Comparison of ENCODE assay signal across 21 cellular contexts in genomic region chr7:54783952-54784351, GRCh38. TPM values are rescaled to one million over a fixed set of nuclear protein-coding genes. Genes with fewer than 3 reads are reported as not detected.
A peak's percentile ranks its signal among the peaks of the same experiment; 100 is the strongest.
DNase-seq lines count a peak whose midpoint lies in the region; ATAC-seq and TF ChIP-seq lines count a peak whose summit lies in the region.
"Had no signal": no experiment of that assay in that cellular context is flagged by ENCODE, and none has a peak within 500 bp of the region (broad histone marks: within the 10 kb centered on the region; RNA-seq: fewer than 3 reads in every experiment).

No MANE protein-coding gene starts in this region.

- peaks cover 9% of the 10 kb centered on the region for H3K4me1 Mint-ChIP-seq in osteocyte (ENCODE audit: unreplicated experiment)

- peaks cover 4% of the 10 kb centered on the region for H3K27me3 Mint-ChIP-seq in osteocyte (ENCODE audit: unreplicated experiment)

- H3K9me3 ChIP-seq in SJCRH30 (replicated peaks) = no peaks in the 10 kb centered on the region
- H3K9me3 ChIP-seq: BE2C had no signal

- no peaks in the 10 kb centered on the region for H3K27me3 ChIP-seq in SJCRH30
- H3K27me3 ChIP-seq: BE2C had no signal

- H3K36me3 ChIP-seq in SJCRH30 = no peaks in the 10 kb centered on the region
- H3K36me3 ChIP-seq: BE2C had no signal

- no peaks in the 10 kb centered on the region for H3K36me3 Mint-ChIP-seq in osteocyte (ENCODE audit: unreplicated experiment)
- H3K36me3 Mint-ChIP-seq: CD4-positive, CD25-positive, alpha-beta regulatory T cell; CD8-positive, alpha-beta memory T cell had no signal

- H3K9me3 Mint-ChIP-seq in osteocyte (ENCODE audit: unreplicated experiment) = no peaks in the 10 kb centered on the region
- H3K9me3 Mint-ChIP-seq: CD8-positive, alpha-beta memory T cell; GM23338; HFFc6 had no signal

- H3K4me1 ChIP-seq in SJCRH30 = peaks cover 34% of the 10 kb centered on the region
- H3K4me1 ChIP-seq: BE2C had no signal

- H3K4me3 Mint-ChIP-seq in osteocyte (ENCODE audit: unreplicated experiment) = no peak overlapping the region
- H3K4me3 Mint-ChIP-seq: CD4-positive, CD25-positive, alpha-beta regulatory T cell; CD8-positive, alpha-beta memory T cell; GM23338; HFFc6 had no signal

- H3K4me3 ChIP-seq in SJCRH30 = no peak overlapping the region
- H3K4me3 ChIP-seq: GM23338 had no signal

- peak overlapping the region; percentile 29 for H3K27ac ChIP-seq in SJCRH30

- no peak overlapping the region for H3K27ac Mint-ChIP-seq in osteocyte (ENCODE audit: unreplicated experiment)
- H3K27ac Mint-ChIP-seq: CD4-positive, CD25-positive, alpha-beta regulatory T cell; CD8-positive, alpha-beta memory T cell; GM23338; HFFc6 had no signal

- DNase-seq in SJCRH30 = peak; percentile 74 to 88
- peak; percentile 49 for DNase-seq in osteocyte (ENCODE audit: extremely low spot score, unreplicated experiment)
- DNase-seq in putamen (ENCODE audit: low spot score) = no peak
- DNase-seq in NK-92 treated with Interleukin-12 subunit alpha and Interleukin-12 subunit beta, amount 100 ng/mL, for 24 hours (lab: John Stamatoyannopoulos, UW) = no peak
- no peak for DNase-seq in kidney glomerular epithelial cell (lab: John Stamatoyannopoulos, UW)
- DNase-seq: BE2C; C1 segment of cervical spinal cord; CD4-positive, CD25-positive, alpha-beta regulatory T cell; CD8-positive, alpha-beta memory T cell; COR-L47; DMS 273 treated with DMSO at 0.1 percent for 48 hours; DMS53; DND-41; EL; H7; HFFc6; KG1 had no signal

- ATAC-seq in GM18520 (IDR thresholded peaks at IDR 0.05; ENCODE audit: unreplicated experiment) (peak; percentile 36), HG03280 (IDR thresholded peaks at IDR 0.05; ENCODE audit: unreplicated experiment) (peak; percentile 55)
- ATAC-seq: GM23338, HCT116 had no signal

- no peak for TF ChIP-seq CTCF in osteocyte (IDR thresholded peaks at IDR 0.05)

RNA-seq across cellular contexts. Expression of gene SEC61G, which starts 24.9 kb away (rescaled TPM):
- total RNA-seq in SJCRH30 (2014; rRNA removed; shearing (Covaris generic)) = 340 and 359 TPM in 2 replicates
- total RNA-seq in osteocyte = 113 and 120 TPM in 2 replicates

Comparison
In these comparisons a context has a peak if more than half of its experiments do, and no peak if none do; other contexts are left out.
1. DNase-seq: peak in SJCRH30 (2 of 2) and osteocyte (single experiment); none in putamen (single experiment), NK-92 treated with Interleukin-12 subunit alpha and Interleukin-12 subunit beta, amount 100 ng/mL, for 24 hours (single experiment) and kidney glomerular epithelial cell (single experiment).